In the genomic region with DNA sequence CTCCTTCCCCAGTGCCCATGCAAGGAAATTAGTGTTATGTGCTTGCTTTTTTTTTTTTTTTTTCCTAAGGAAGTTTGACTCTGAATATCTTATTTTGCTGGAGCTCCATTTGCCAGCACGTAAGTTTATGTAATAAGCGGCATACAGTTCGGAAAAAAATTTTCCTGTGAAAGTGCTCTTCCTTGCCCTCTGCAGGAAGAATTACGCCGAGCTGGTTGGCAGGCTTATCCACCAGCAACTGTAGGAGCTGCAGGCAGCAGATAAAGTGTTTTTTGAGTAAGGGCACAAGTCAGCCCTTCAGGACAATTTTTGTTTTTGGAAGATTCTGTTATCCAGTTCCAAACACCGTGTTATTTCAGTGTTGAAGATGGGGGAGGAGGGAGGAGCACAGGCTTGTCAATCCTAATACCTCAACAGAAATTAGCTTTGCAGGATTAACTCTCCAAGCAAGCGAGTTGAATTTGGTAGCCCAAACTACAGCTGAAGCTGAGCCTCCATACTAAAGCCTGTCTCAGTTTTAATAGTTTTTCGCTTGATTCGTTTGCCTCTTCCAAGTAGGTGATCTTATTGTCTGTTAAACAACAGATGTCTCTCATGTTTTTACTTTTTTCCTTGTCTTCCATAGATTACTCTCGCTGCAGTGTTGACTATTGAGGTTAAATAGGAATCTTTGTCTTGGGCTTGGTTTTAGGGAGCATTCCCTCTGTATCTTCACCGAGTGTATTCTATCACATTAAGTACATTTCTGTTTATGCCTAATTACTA, we compare ENCODE assay signal across 8 cellular contexts. TPM values are rescaled to one million over a fixed set of nuclear protein-coding genes. Genes with fewer than 3 reads are reported as not detected.
A peak's percentile ranks its signal among the peaks of the same experiment; 100 is the strongest.
DNase-seq lines count a peak whose midpoint lies in the region; ATAC-seq and TF ChIP-seq lines count a peak whose summit lies in the region.

No MANE protein-coding gene starts in this region.

- no peak for TF ChIP-seq EP300 in upper lobe of left lung (IDR thresholded peaks at IDR 0.05)

- TF ChIP-seq CTCF in mesothelial cell of epicardium (IDR thresholded peaks at IDR 0.05; ENCODE audit: unreplicated experiment) (no peak), upper lobe of left lung (IDR thresholded peaks at IDR 0.05) (peak in 2 of 6 experiments; percentile 27 to 28)

- no peaks in the 10 kb centered on the region for H3K36me3 ChIP-seq in upper lobe of left lung

- no peaks in the 10 kb centered on the region for H3K36me3 Mint-ChIP-seq in activated CD4-positive, alpha-beta T cell treated with anti-CD3 and anti-CD28 coated beads for 36 hours (ENCODE audit: low read depth)
- H3K36me3 Mint-ChIP-seq in T-cell (no peaks in the 10 kb centered on the region), mesothelial cell of epicardium (no peaks in the 10 kb centered on the region)

- H3K27ac Mint-ChIP-seq in activated CD4-positive, alpha-beta T cell treated with anti-CD3 and anti-CD28 coated beads for 36 hours, result no peak overlapping the region
- H3K27ac Mint-ChIP-seq in T-cell (peak overlapping the region in 1 of 2 donors; percentile 22), mesothelial cell of epicardium (no peak overlapping the region)

- peaks cover 0 to 3% (median under 1%) of the 10 kb centered on the region in 4 donors for H3K27me3 ChIP-seq in upper lobe of left lung

- DNase-seq in activated CD4-positive, alpha-beta T cell treated with anti-CD3 and anti-CD28 coated beads for 36 hours, result peak; percentile 25
- DNase-seq in activated CD4-positive, alpha-beta T cell treated with anti-CD3 and anti-CD28 coated beads, Interleukin-2, amount 50 U/mL, for 4 hours, result no peak
- peak; percentile 37 for DNase-seq in NCI-H1092 (lab: John Stamatoyannopoulos, UW)
- peak in 1 of 34 experiments; percentile 16 for DNase-seq in T-cell
- DNase-seq in epithelial cell of prostate (ENCODE audit: low read depth, low spot score), result peak; percentile 3
- DNase-seq in mesothelial cell of epicardium (ENCODE audit: low spot score in 2 of 2, unreplicated experiment in 2 of 2), result no peak
- DNase-seq in upper lobe of left lung, result peak in 1 of 2 donors; percentile 38
- DNase-seq in islet precursor cell, result no peak

- ATAC-seq in activated CD4-positive, alpha-beta T cell treated with anti-CD3 and anti-CD28 coated beads for 36 hours, result no peak
- ATAC-seq in T-cell (replicated peaks in 1 of 4) (no peak), upper lobe of left lung (ENCODE audit: low FRiP score in 2 of 2) (peak in 1 of 2 donors; percentile 63)

- H3K27ac ChIP-seq in epithelial cell of prostate (no peak overlapping the region), upper lobe of left lung (peak overlapping the region in 1 of 4 donors; percentile 67)

- POLR2A ChIA-PET in activated CD4-positive, alpha-beta T cell treated with anti-CD3 and anti-CD28 coated beads for 36 hours (lab: Charles Lee), result no interaction called here
- POLR2A ChIA-PET in T-cell (lab: Charles Lee), result interaction anchor here in 1 of 2 donors (0.7 kb wide), 1 partner anchor 30 kb away, joined by 3 read pairs; no protein-coding TSS in a partner anchor

- intact Hi-C loops in activated CD4-positive, alpha-beta T cell treated with anti-CD3 and anti-CD28 coated beads for 36 hours (cut with DNase I, micrococcal nuclease), result no loop called here

- peaks cover 11% of the 10 kb centered on the region for H3K4me1 Mint-ChIP-seq in activated CD4-positive, alpha-beta T cell treated with anti-CD3 and anti-CD28 coated beads for 36 hours
- H3K4me1 Mint-ChIP-seq in T-cell (peaks cover 0 to 13% (median 13%) of the 10 kb centered on the region in 3 donors), mesothelial cell of epicardium (peaks cover 4% of the 10 kb centered on the region)

- no peaks in the 10 kb centered on the region for H3K9me3 Mint-ChIP-seq in activated CD4-positive, alpha-beta T cell treated with anti-CD3 and anti-CD28 coated beads for 36 hours (ENCODE audit: low read depth)
- H3K9me3 Mint-ChIP-seq in T-cell (no peaks in the 10 kb centered on the region), mesothelial cell of epicardium (no peaks in the 10 kb centered on the region)

- H3K9me3 ChIP-seq in upper lobe of left lung, result no peaks in the 10 kb centered on the region

- H3K27me3 Mint-ChIP-seq in activated CD4-positive, alpha-beta T cell treated with anti-CD3 and anti-CD28 coated beads for 36 hours, result peaks cover 32% of the 10 kb centered on the region
- H3K27me3 Mint-ChIP-seq in T-cell (peaks cover 48 to 55% of the 10 kb centered on the region in 2 donors), mesothelial cell of epicardium (ENCODE audit: low read depth) (peaks cover 69% of the 10 kb centered on the region)

- CTCF ChIA-PET in activated CD4-positive, alpha-beta T cell treated with anti-CD3 and anti-CD28 coated beads for 36 hours (lab: Charles Lee), result interaction anchor here (0.7 to 4.1 kb wide), 11 partner anchors 9 to 142 kb away, joined by 3 to 23 read pairs (median 4); no protein-coding TSS in a partner anchor
- CTCF ChIA-PET in T-cell (lab: Charles Lee), result interaction anchor here (0.5 to 1.1 kb wide), 9 partner anchors 16 to 1522 kb away, joined by 3 to 8 read pairs (median 6); no protein-coding TSS in a partner anchor

- peaks cover 12 to 21% (median 17%) of the 10 kb centered on the region in 4 donors for H3K4me1 ChIP-seq in upper lobe of left lung

- H3K4me3 Mint-ChIP-seq in activated CD4-positive, alpha-beta T cell treated with anti-CD3 and anti-CD28 coated beads for 36 hours, result peak overlapping the region; percentile 69
- peak overlapping the region; percentile 82 to 84 (median 82) for H3K4me3 Mint-ChIP-seq in T-cell
- H3K4me3 Mint-ChIP-seq in mesothelial cell of epicardium, result peak overlapping the region; percentile 78

- no peak for TF ChIP-seq POLR2A in upper lobe of left lung (IDR thresholded peaks at IDR 0.05)

- H3K4me3 ChIP-seq in upper lobe of left lung, result peak overlapping the region; percentile 66 to 80 (median 71)

- 23 to 28% methylated on average over 11 of the region's 11 CpGs for WGBS in upper lobe of left lung, 2 donors

RNA-seq across cellular contexts. Expression of a gene that starts 1.1 kb away (rescaled TPM):
- 10 to 100 TPM in 1 of 2 experiments, 1 to 10 TPM in 1; 6.1 to 10.4 TPM for total RNA-seq in activated CD4-positive, alpha-beta T cell treated with anti-CD3 and anti-CD28 coated beads for 36 hours
- total RNA-seq in T-cell (10 to 100 TPM in 1 of 5 donors, 1 to 10 TPM in 4; 3.9 to 12.9 (median 6.0) TPM), mesothelial cell of epicardium (35.6 to 37.7 TPM (median 36.8 TPM) in 3 replicates), upper lobe of left lung (10 to 100 TPM; 21.8 to 65.0 (median 33.9) TPM)

RNA-seq across cellular contexts. Expression of a gene that starts 32.7 kb away (rescaled TPM):
- 10 to 100 TPM; 31.6 to 35.9 TPM for total RNA-seq in activated CD4-positive, alpha-beta T cell treated with anti-CD3 and anti-CD28 coated beads for 36 hours
- 10 to 100 TPM; 43.3 to 61.3 (median 53.9) TPM for total RNA-seq in T-cell
- total RNA-seq in mesothelial cell of epicardium, result 39.0 to 40.1 TPM (median 39.6 TPM) in 3 replicates
- 10 to 100 TPM; 13.4 to 40.3 (median 30.6) TPM for total RNA-seq in upper lobe of left lung

Comparison
In these comparisons a context has a peak if more than half of its experiments do, and no peak if none do; other contexts are left out.
1. DNase-seq: peak in activated CD4-positive, alpha-beta T cell treated with anti-CD3 and anti-CD28 coated beads for 36 hours (single experiment), NCI-H1092 (single experiment) and epithelial cell of prostate (single experiment); none in activated CD4-positive, alpha-beta T cell treated with anti-CD3 and anti-CD28 coated beads, Interleukin-2, amount 50 U/mL, for 4 hours (0 of 2), mesothelial cell of epicardium (0 of 2) and islet precursor cell (single experiment).
2. Peak in every context shown above with its lines, with median percentiles within 50 percentile points of each other: H3K4me3 Mint-ChIP-seq.